ENCODE assay signal across 10 cellular contexts in genomic region chr1:15736035-15736665, GRCh38. TPM values are rescaled to one million over a fixed set of nuclear protein-coding genes. Genes with fewer than 3 reads are reported as not detected.
DNase-seq lines count a peak whose midpoint lies in the region; ATAC-seq and TF ChIP-seq lines count a peak whose summit lies in the region.
"Had no signal": no experiment of that assay in that cellular context is flagged by ENCODE, and none has a peak within 500 bp of the region (broad histone marks: within the 10 kb centered on the region; RNA-seq: fewer than 3 reads in every experiment).

SLC25A34 (plus strand) TSS chr1:15736258; CDS start chr1:15736486, 228 bp downstream.

- TF ChIP-seq CTCF in gastroesophageal sphincter (IDR thresholded peaks at IDR 0.05) = no peak

- H3K9me3 ChIP-seq in gastroesophageal sphincter (no peaks in the 10 kb centered on the region), trophoblast cell (ENCODE audit: insufficient read depth, low read depth, low read length) (peaks cover 2% of the 10 kb centered on the region)

- H3K4ac ChIP-seq in trophoblast cell (ENCODE audit: low read depth, low read length) = no peak within 1 kb of the TSS

- no peak within 1 kb of the TSS for H2AFZ ChIP-seq in trophoblast cell (ENCODE audit: insufficient read depth, low read length, poor library complexity)

- peak within 1 kb of the TSS; percentile 3 for H2BK5ac ChIP-seq in trophoblast cell (ENCODE audit: low read depth, low read length, poor library complexity)

- no peaks in the 10 kb centered on the region for H3K79me2 ChIP-seq in trophoblast cell (ENCODE audit: control insufficient read depth, insufficient read depth, low read length, poor library complexity)

- H2AK5ac ChIP-seq in trophoblast cell (ENCODE audit: low read length) = peak within 1 kb of the TSS; percentile 32

- peak within 1 kb of the TSS; percentile 23 for H3K18ac ChIP-seq in trophoblast cell (ENCODE audit: low read length)

- no peak within 1 kb of the TSS for H3K9ac ChIP-seq in trophoblast cell (ENCODE audit: low read length)

- H3K36me3 ChIP-seq in gastroesophageal sphincter (peaks cover 0 to 42% of the 10 kb centered on the region in 2 donors), trophoblast cell (ENCODE audit: control insufficient read depth in 1 of 2, insufficient read depth in 2 of 2, low read length in 2 of 2) (peaks cover 33 to 36% of the 10 kb centered on the region in 2 experiments)

- 20% methylated on average over 1 of the region's 22 CpGs; no CpG with 5 or more reads in 1 of the 2 donors for WGBS in gastroesophageal sphincter (ENCODE audit: low coverage in 1 of 2), 2 donors
- WGBS in trophoblast cell (ENCODE audit: extremely low coverage, insufficient coverage, insufficient read length) = no CpG with 5 or more reads among the region's 22 CpGs

- ATAC-seq in gastroesophageal sphincter (peak; percentile 31), HG03175 (IDR thresholded peaks at IDR 0.05; ENCODE audit: unreplicated experiment) (no peak), GM18505 (IDR thresholded peaks at IDR 0.05; ENCODE audit: unreplicated experiment) (no peak)

- H3K4me3 ChIP-seq in gastroesophageal sphincter (no peak within 1 kb of the TSS), trophoblast cell (ENCODE audit: low read depth, low read length) (no peak within 1 kb of the TSS)

- peaks cover 9% of the 10 kb centered on the region for H3K79me1 ChIP-seq in trophoblast cell (ENCODE audit: low read length)

- peak within 1 kb of the TSS; percentile 9 for H3K14ac ChIP-seq in trophoblast cell (ENCODE audit: low read length)

- H4K8ac ChIP-seq in trophoblast cell (ENCODE audit: low read depth, low read length) = no peak within 1 kb of the TSS

- no peak within 1 kb of the TSS for H3K4me2 ChIP-seq in trophoblast cell (ENCODE audit: low read length)

- no peak within 1 kb of the TSS for H4K12ac ChIP-seq in trophoblast cell (ENCODE audit: low read depth, low read length)

- H3K27me3 ChIP-seq in gastroesophageal sphincter (no peaks in the 10 kb centered on the region), trophoblast cell (ENCODE audit: insufficient read depth, low read length) (no peaks in the 10 kb centered on the region)

- H4K91ac ChIP-seq in trophoblast cell (ENCODE audit: low read depth, low read length) = peak within 1 kb of the TSS; percentile 11

- peak within 1 kb of the TSS; percentile 13 for H2BK120ac ChIP-seq in trophoblast cell (ENCODE audit: insufficient read depth, low read length, poor library complexity)

- H3K23ac ChIP-seq in trophoblast cell (ENCODE audit: low read length) = no peak within 1 kb of the TSS

- no peak for TF ChIP-seq EP300 in gastroesophageal sphincter (IDR thresholded peaks at IDR 0.05)

- peak within 1 kb of the TSS; percentile 16 for H2BK12ac ChIP-seq in trophoblast cell (ENCODE audit: low read length)

- no peak for TF ChIP-seq POLR2A in gastroesophageal sphincter (IDR thresholded peaks at IDR 0.05)
- TF ChIP-seq POLR2A in GM18505 (IDR thresholded peaks at IDR 0.05; ENCODE audit: borderline replicate concordance, extremely low read depth, insufficient read depth, insufficient read length) = no peak

- DNase-seq in DMS153 treated with DMSO at 0.1 percent for 48 hours (lab: John Stamatoyannopoulos, UW; ENCODE audit: unreplicated experiment) = peak; percentile 57
- peak; percentile 97 for DNase-seq in NCI-H510A (lab: John Stamatoyannopoulos, UW)
- peak; percentile 42 to 63 for DNase-seq in trophoblast cell
- no peak for DNase-seq in NCI-H1694 (lab: John Stamatoyannopoulos, UW)
- no peak for DNase-seq in ecto neural progenitor cell (ENCODE audit: low spot score)
- DNase-seq: EL; stimulated activated CD4-positive, alpha-beta T cell treated with anti-CD3 and anti-CD28 coated beads, Interleukin-12 subunit alpha, Interleukin-12 subunit beta, amount 100 ng/mL, for 4 hours had no signal

- peak within 1 kb of the TSS in 3 of 4 donors; percentile 21 to 68 (median 39) for H3K27ac ChIP-seq in gastroesophageal sphincter
- H3K27ac ChIP-seq in trophoblast cell (ENCODE audit: low read depth, low read length) = no peak within 1 kb of the TSS

- H3K4me1 ChIP-seq in gastroesophageal sphincter = peaks cover 0 to 22% (median 9%) of the 10 kb centered on the region in 3 donors
- H3K4me1 ChIP-seq in trophoblast cell (ENCODE audit: control insufficient read depth in 1 of 2, insufficient read depth in 2 of 2, low read length in 2 of 2) = peaks cover 20 to 23% of the 10 kb centered on the region in 2 experiments

RNA-seq across cellular contexts. Expression of gene SLC25A34, which starts in this region (rescaled TPM):
- total RNA-seq in gastroesophageal sphincter = 1 to 10 TPM in 2 of 4 donors, under 1 TPM in 2; 0.10 to 2.0 (median 1.1) TPM
- polyA plus RNA-seq in trophoblast cell (2013) = 0.42 and 0.44 TPM in 2 replicates

Comparison
In these comparisons a context has a peak if more than half of its experiments do, and no peak if none do; other contexts are left out.
1. DNase-seq: peak in DMS153 treated with DMSO at 0.1 percent for 48 hours (single experiment), NCI-H510A (single experiment) and trophoblast cell (2 of 2); none in NCI-H1694 (single experiment) and ecto neural progenitor cell (single experiment).